17 cellular contexts compared by ENCODE assay signal in the genomic region with DNA sequence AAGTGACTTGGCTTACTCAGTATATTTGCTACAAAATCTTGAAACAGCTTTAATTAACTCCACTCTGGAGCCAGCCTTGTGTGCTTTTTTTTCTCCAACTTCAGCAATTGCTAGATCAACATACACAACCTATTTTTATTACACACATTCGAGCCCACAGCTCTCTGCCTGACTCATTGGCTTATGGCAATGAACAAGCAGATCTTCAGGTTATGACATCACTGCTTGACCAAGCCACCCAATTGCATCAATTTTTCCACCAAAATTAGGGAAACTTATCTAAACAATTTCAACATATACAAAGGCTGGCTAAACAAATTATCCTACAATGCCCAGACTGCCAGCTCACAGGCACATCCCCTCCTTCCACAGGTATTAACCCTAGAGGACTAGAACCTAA. TPM values are rescaled to one million over a fixed set of nuclear protein-coding genes. Genes with fewer than 3 reads are reported as not detected.
DNase-seq lines count a peak whose midpoint lies in the region; ATAC-seq, FAIRE-seq and TF ChIP-seq lines count a peak whose summit lies in the region.
"Had no signal": no experiment of that assay in that cellular context is flagged by ENCODE, and none has a peak within 500 bp of the region (broad histone marks: within the 10 kb centered on the region; RNA-seq: fewer than 3 reads in every experiment).

No MANE protein-coding gene starts in this region.

- in situ Hi-C loops in K562 (cut with MboI) = no loop called here

- H3K79me2 ChIP-seq in K562 (ENCODE audit: control insufficient read depth, insufficient read depth, low read length) = no peaks in the 10 kb centered on the region

- POLR2A ChIA-PET in K562 (lab: Yijun Ruan, JAX) = interaction anchor here (1.0 kb wide), 1 partner anchor 38 kb away, joined by 3 read pairs; no protein-coding TSS in a partner anchor

- no peak for TF ChIP-seq CTCF in K562 (IDR thresholded peaks at IDR 0.05 in 2 of 3, conservative IDR thresholded peaks at IDR 0.05 in 1 of 3; ENCODE audit: insufficient read depth in 2 of 3, low read depth in 1 of 3, low read length in 3 of 3)
- no peak for TF ChIP-seq CTCF in neutrophil (IDR thresholded peaks at IDR 0.05)

- no peak for TF ChIP-seq RAD21 in K562 (CRISPR knock-in tag; conservative IDR thresholded peaks at IDR 0.05 in 1 of 2, IDR thresholded peaks at IDR 0.05 in 1 of 2)

- no peak overlapping the region for H3K4me2 ChIP-seq in K562 (ENCODE audit: insufficient read depth, low read length)
- H3K4me2 ChIP-seq: KMS-11 had no signal

- no peaks in the 10 kb centered on the region for H4K20me1 ChIP-seq in K562 (replicated peaks; ENCODE audit: control insufficient read depth, insufficient read depth, low read length)

- H3K36me3 ChIP-seq in K562 (ENCODE audit: control insufficient read depth, insufficient read depth, low read length) (no peaks in the 10 kb centered on the region), neutrophil (no peaks in the 10 kb centered on the region)
- H3K36me3 ChIP-seq: suprapubic skin had no signal

- no peaks in the 10 kb centered on the region for H3K9me1 ChIP-seq in K562 (ENCODE audit: control insufficient read depth, insufficient read depth, low read length)

- no peak overlapping the region for H3K9ac ChIP-seq in K562 (ENCODE audit: insufficient read depth in 1 of 2, low read depth in 2 of 2, low read length in 2 of 2)
- H3K9ac ChIP-seq: KMS-11 had no signal

- peaks cover 24% of the 10 kb centered on the region for H3K9me3 ChIP-seq in K562 (replicated peaks; ENCODE audit: control insufficient read depth, insufficient read depth, low read depth, low read length)
- no peaks in the 10 kb centered on the region for H3K9me3 ChIP-seq in neutrophil

- no peak for TF ChIP-seq POLR2A in K562 (conservative IDR thresholded peaks at IDR 0.05)

- intact Hi-C loops in K562 (cut with micrococcal nuclease) = no loop called here

- WGBS in K562 (ENCODE audit: insufficient coverage, low coverage, missing lambda C conversion rate) = 0% methylated on average over 1 of the region's 1 CpG

- H3K27me3 ChIP-seq in K562 (ENCODE audit: control insufficient read depth in 2 of 2, insufficient read depth in 2 of 2, low read length in 2 of 2) = no peaks in the 10 kb centered on the region; a peak in 1 of 5 replicates
- H3K27me3 ChIP-seq in neutrophil = no peaks in the 10 kb centered on the region
- H3K27me3 ChIP-seq: suprapubic skin had no signal

- CTCF ChIA-PET in K562 (lab: Yijun Ruan, JAX; ENCODE audit: low intra/inter-chr PET ratio) = no interaction called here

- no peak overlapping the region for H2AFZ ChIP-seq in K562 (ENCODE audit: low read depth, low read length)

- BruUV-seq in K562 (replicated peaks; lab: Mats Ljungman, UMichigan) = no TSS peak

- no peak for ATAC-seq in K562
- no peak for ATAC-seq in HG03521 (IDR thresholded peaks at IDR 0.05; ENCODE audit: unreplicated experiment)
- no peak for ATAC-seq in stimulated activated naive CD8-positive, alpha-beta T cell treated with anti-CD3 and anti-CD28 coated beads, Interleukin-15, Interleukin-2, amounts not matched to agents 100 U/mL and 50 U/mL, for 24 hours
- ATAC-seq: SK-N-SH treated with all-trans-retinoic acid at 6 μM for 48 hours had no signal

- H3K4me3 ChIP-seq in K562 (no peak overlapping the region), neutrophil (ENCODE audit: low read depth in 1 of 2, low read length in 1 of 2) (no peak overlapping the region)
- H3K4me3 ChIP-seq: suprapubic skin had no signal

- H3K27ac ChIP-seq in K562 (ENCODE audit: extremely low read depth, low read depth, low read length) (no peak overlapping the region), neutrophil (peak overlapping the region; percentile 12)
- H3K27ac ChIP-seq: KMS-11, suprapubic skin, VCaP had no signal

- peak; percentile 67 for DNase-seq in EH (ENCODE audit: low read depth)
- peak; percentile 51 for DNase-seq in M059J (ENCODE audit: low read depth)
- DNase-seq in K562 (ENCODE audit: extremely low read depth in 1 of 4, low spot score in 3 of 4) = no peak
- DNase-seq in T-helper 1 cell = no peak
- DNase-seq in HUDEP-2 (lab: John Stamatoyannopoulos, UW; ENCODE audit: unreplicated experiment in 76 of 76) = no peak
- DNase-seq in stimulated activated naive CD8-positive, alpha-beta T cell treated with anti-CD3 and anti-CD28 coated beads, Interleukin-15, Interleukin-2, amounts not matched to agents 100 U/mL and 50 U/mL, for 24 hours = no peak
- DNase-seq: activated naive CD4-positive, alpha-beta T cell; Calu3; NCI-H2029 treated with DMSO at 0.1 percent for 48 hours; nucleus accumbens; stimulated activated CD4-positive, alpha-beta T cell treated with anti-CD3 and anti-CD28 coated beads, Interleukin-12 subunit alpha, Interleukin-12 subunit beta, amount 100 ng/mL, for 4 hours had no signal

- H3K4me1 ChIP-seq in K562 (replicated peaks in 1 of 2; ENCODE audit: control insufficient read depth in 2 of 2, insufficient read depth in 2 of 2, low read length in 2 of 2) = peaks cover 5 to 10% of the 10 kb centered on the region in 2 experiments
- H3K4me1 ChIP-seq in neutrophil (ENCODE audit: control insufficient read depth in 1 of 2, insufficient read depth in 1 of 2, low read depth in 1 of 2, low read length in 1 of 2) = peaks cover 16 to 30% of the 10 kb centered on the region in 2 experiments
- H3K4me1 ChIP-seq: suprapubic skin had no signal

- no peak for TF ChIP-seq EP300 in K562 (IDR thresholded peaks at IDR 0.05; ENCODE audit: low read length)

- no peak for FAIRE-seq in K562 (lab: Jason Lieb, UNC)

TF ChIP-seq in K562, 482 proteins besides CTCF, POLR2A, EP300 and RAD21:
- TF ChIP-seq TAF1 (IDR thresholded peaks at IDR 0.05; ENCODE audit: control insufficient read depth, extremely low read depth, insufficient read depth, low read length, severe bottlenecking) (no peak), CTBP1 (IDR thresholded peaks at IDR 0.05; ENCODE audit: borderline replicate concordance) (no peak), JUND (IDR thresholded peaks at IDR 0.05; ENCODE audit: borderline replicate concordance, low read depth, low read length) (0 out of 2 replicates have a peak, but pooled peaks have one; percentile 9), JUND (tag; IDR thresholded peaks at IDR 0.05; ENCODE audit: borderline replicate concordance, low read depth, low read length) (peak; percentile 25; the same call in 1 of the 3 replicates), TBP (optimal IDR thresholded peaks at IDR 0.05; ENCODE audit: low read depth, low read length) (no peak), TSC22D4 (tag; IDR thresholded peaks at IDR 0.05) (no peak)
- TF ChIP-seq, protein P1, sequence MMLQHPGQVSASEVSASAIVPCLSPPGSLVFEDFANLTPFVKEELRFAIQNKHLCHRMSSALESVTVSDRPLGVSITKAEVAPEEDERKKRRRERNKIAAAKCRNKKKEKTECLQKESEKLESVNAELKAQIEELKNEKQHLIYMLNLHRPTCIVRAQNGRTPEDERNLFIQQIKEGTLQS (IDR thresholded peaks at IDR 0.05) = peak; percentile 69
- TF ChIP-seq, protein P1 (CRISPR knock-in tag; conservative IDR thresholded peaks at IDR 0.05) = no peak
- TF ChIP-seq, protein P2, sequence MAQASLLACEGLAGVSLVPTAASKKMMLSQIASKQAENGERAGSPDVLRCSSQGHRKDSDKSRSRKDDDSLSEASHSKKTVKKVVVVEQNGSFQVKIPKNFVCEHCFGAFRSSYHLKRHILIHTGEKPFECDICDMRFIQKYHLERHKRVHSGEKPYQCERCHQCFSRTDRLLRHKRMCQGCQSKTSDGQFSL (CRISPR knock-in tag; IDR thresholded peaks at IDR 0.05) = no peak
- TF ChIP-seq, protein P2 (tag; IDR thresholded peaks at IDR 0.05) = no peak

RNA-seq across cellular contexts. Expression of a gene that starts 39.6 kb away (rescaled TPM):
- 16.0 and 32.3 TPM in 2 replicates for total RNA-seq in M059J (2014; rRNA removed; shearing (Covaris generic))
- total RNA-seq in K562 (2011; cell fraction: chromatin; rRNA removed; ENCODE audit: low replicate concordance) = 151 and 203 TPM in 2 replicates
- total RNA-seq in K562 (2011; cell fraction: nucleolus; rRNA removed) = 36.9 and 40.5 TPM in 2 replicates
- 71.6 and 105 TPM in 2 replicates for total RNA-seq in K562 (2011; cell fraction: nucleoplasm; rRNA removed)
- total RNA-seq in K562 (2014; rRNA removed) (14.0 and 18.0 TPM in 2 replicates), K562 (2014; rRNA removed; fragmentation: Illumina TruSeq; extraction: Trizol) (13.9 and 19.2 TPM in 2 replicates), K562 (2015; rRNA removed; fragmentation: Illumina TruSeq; extraction: Trizol) (6.9 TPM in 2 replicates), K562 (2021) (13.4 and 15.1 TPM in 2 replicates)
- polyA plus RNA-seq in K562 (2011; rRNA removed) (155 and 176 TPM in 2 replicates), K562 (2014; fragmentation: Illumina TruSeq; extraction: Trizol) (14.6 and 17.2 TPM in 2 replicates), K562 (2014; fragmentation: Nextera tagmentation; extraction: Ambion mirVana) (1 to 10 TPM; 3.5 to 4.2 TPM), K562 (2014; rRNA removed) (12.3 and 12.7 TPM in 2 replicates)
- polyA plus RNA-seq in K562 (2011; cell fraction: cytosol; rRNA removed) = 57.1 and 62.9 TPM in 2 replicates
- polyA plus RNA-seq in K562 (2011; cell fraction: nucleus; rRNA removed) = 119 and 188 TPM in 2 replicates
- polyA plus RNA-seq in K562 (2012) = 10.5 and 15.1 TPM in 2 replicates
- 299 and 351 TPM in 2 replicates for polyA minus RNA-seq in K562 (2011; rRNA and poly(A)+ RNA removed)
- polyA minus RNA-seq in K562 (2011; cell fraction: cytosol; rRNA and poly(A)+ RNA removed) = 75.0 and 80.5 TPM in 2 replicates
- polyA minus RNA-seq in K562 (2011; cell fraction: nucleus; rRNA and poly(A)+ RNA removed) = 64.0 and 112 TPM in 2 replicates

Comparison
In these comparisons a context has a peak if more than half of its experiments do, and no peak if none do; other contexts are left out.
1. DNase-seq: peak in EH (single experiment) and M059J (single experiment); none in K562 (0 of 4), T-helper 1 cell (0 of 5), HUDEP-2 (0 of 76) and stimulated activated naive CD8-positive, alpha-beta T cell treated with anti-CD3 and anti-CD28 coated beads, Interleukin-15, Interleukin-2, amounts not matched to agents 100 U/mL and 50 U/mL, for 24 hours (single experiment).